28 cellular contexts compared by ENCODE assay signal in genomic region chr7:84617265-84618030, GRCh38.
DNase-seq lines count a peak whose midpoint lies in the region; ATAC-seq, FAIRE-seq and TF ChIP-seq lines count a peak whose summit lies in the region.
"Had no signal": no experiment of that assay in that cellular context is flagged by ENCODE, and none has a peak within 500 bp of the region (broad histone marks: within the 10 kb centered on the region; RNA-seq: fewer than 3 reads in every experiment).

No MANE protein-coding gene starts in this region.

- H3K9me2 ChIP-seq in SK-N-SH: no peaks in the 10 kb centered on the region

- in situ Hi-C loops in IMR-90 (cut with MboI; ENCODE audit: low sequenced_read_pairs): no loop called here

- CTCF ChIA-PET in IMR-90 (lab: Yijun Ruan, JAX) (no interaction called here), SK-N-SH (lab: Yijun Ruan, JAX) (interaction anchor here (1.9 kb wide), 1 partner anchor 30 kb away, joined by 4 read pairs; no protein-coding TSS in a partner anchor), endothelial cell of umbilical vein (lab: Charles Lee) (no interaction called here)

- H3K9me3 ChIP-seq in IMR-90 (ENCODE audit: control insufficient read depth, insufficient read depth, low read length): no peaks in the 10 kb centered on the region
- H3K9me3 ChIP-seq in SK-N-SH: no peaks in the 10 kb centered on the region
- no peaks in the 10 kb centered on the region for H3K9me3 ChIP-seq in endothelial cell of umbilical vein (replicated peaks; ENCODE audit: control insufficient read depth, insufficient read depth, low read length)
- no peaks in the 10 kb centered on the region for H3K9me3 ChIP-seq in prostate gland
- H3K9me3 ChIP-seq: A549 had no signal

- no peak for TF ChIP-seq EP300 in SK-N-SH (IDR thresholded peaks at IDR 0.05; ENCODE audit: borderline replicate concordance in 1 of 2, low read depth in 1 of 2, low read length in 1 of 2)

- H3K4ac ChIP-seq in IMR-90 (ENCODE audit: low read depth, low read length): no peak overlapping the region

- H3K4me1 ChIP-seq in IMR-90 (ENCODE audit: control insufficient read depth, insufficient read depth, low read length) (no peaks in the 10 kb centered on the region), SK-N-SH (ENCODE audit: control insufficient read depth in 1 of 2, insufficient read depth in 2 of 2, low read depth in 1 of 2, low read length in 1 of 2) (no peaks in the 10 kb centered on the region; a peak in 2 of 4 replicates), endothelial cell of umbilical vein (ENCODE audit: control insufficient read depth, extremely low read depth, insufficient read depth, low read length) (no peaks in the 10 kb centered on the region), prostate gland (replicated peaks) (no peaks in the 10 kb centered on the region)

- no peak overlapping the region for H3K14ac ChIP-seq in IMR-90 (replicated peaks; ENCODE audit: low read depth, low read length)

- H3K27me3 ChIP-seq in IMR-90 (ENCODE audit: control insufficient read depth, insufficient read depth, low read length) (no peaks in the 10 kb centered on the region), SK-N-SH (ENCODE audit: insufficient read depth) (no peaks in the 10 kb centered on the region), endothelial cell of umbilical vein (ENCODE audit: control insufficient read depth in 2 of 2, insufficient read depth in 2 of 2, low read length in 2 of 2) (no peaks in the 10 kb centered on the region), prostate gland (replicated peaks; ENCODE audit: insufficient read depth) (no peaks in the 10 kb centered on the region)

- DNase-seq in IMR-90 (no peak), SK-N-SH (no peak), endothelial cell of umbilical vein (ENCODE audit: low read depth, low spot score) (no peak), osteocyte (ENCODE audit: extremely low spot score, unreplicated experiment) (no peak), HFFc6 (no peak), NCI-H82 treated with DMSO at 0.1 percent for 48 hours (lab: John Stamatoyannopoulos, UW; ENCODE audit: unreplicated experiment) (no peak), prostate gland (ENCODE audit: low spot score) (no peak)
- DNase-seq: C1 segment of cervical spinal cord; CD4-positive, alpha-beta memory T cell; COR-L47; GDM1; GM23248; H9; MV-4-11; NCI-H1105; NCI-H1436 treated with DMSO at 0.1 percent for 48 hours; NCI-H187 treated with DMSO at 0.1 percent for 48 hours; NCI-H524 treated with DMSO at 0.1 percent for 48 hours; NCI-H774; SIG-M5; T-helper 17 cell had no signal

- H3K79me1 ChIP-seq in IMR-90 (ENCODE audit: low read depth in 1 of 2, low read length in 2 of 2): no peaks in the 10 kb centered on the region

- no peak overlapping the region for H3K27ac ChIP-seq in IMR-90 (ENCODE audit: insufficient read depth, low read length)
- no peak overlapping the region for H3K27ac ChIP-seq in SK-N-SH (ENCODE audit: low read depth in 2 of 2, low read length in 1 of 2)
- H3K27ac ChIP-seq in endothelial cell of umbilical vein (ENCODE audit: insufficient read depth, low read depth, low read length): no peak overlapping the region
- no peak overlapping the region for H3K27ac ChIP-seq in prostate gland
- H3K27ac ChIP-seq: A549, GM23248, KMS-11, SK-N-MC had no signal

- H2BK15ac ChIP-seq in IMR-90 (ENCODE audit: low read depth, low read length): no peak overlapping the region

- H2BK120ac ChIP-seq in IMR-90 (ENCODE audit: low read depth, low read length): no peak overlapping the region

- H3K9me1 ChIP-seq in IMR-90 (ENCODE audit: insufficient read depth, low read length) (no peaks in the 10 kb centered on the region), endothelial cell of umbilical vein (replicated peaks; ENCODE audit: control insufficient read depth, extremely low read depth, insufficient read depth, low read length) (peaks cover 2% of the 10 kb centered on the region)

- TF ChIP-seq RAD21 in IMR-90 (IDR thresholded peaks at IDR 0.05; ENCODE audit: low read length): no peak
- no peak for TF ChIP-seq RAD21 in SK-N-SH (IDR thresholded peaks at IDR 0.05; ENCODE audit: low read length)

- H2BK5ac ChIP-seq in IMR-90 (ENCODE audit: low read depth, low read length, poor library complexity, severe bottlenecking): no peak overlapping the region

- FAIRE-seq in endothelial cell of umbilical vein (lab: Jason Lieb, UNC): no peak
- FAIRE-seq: GM12878, GM19239 had no signal

- POLR2A ChIA-PET in IMR-90 (lab: Charles Lee; ENCODE audit: unreplicated experiment) (no interaction called here), SK-N-SH (lab: Yijun Ruan, JAX) (no interaction called here), endothelial cell of umbilical vein (lab: Charles Lee) (no interaction called here)

- no peaks in the 10 kb centered on the region for H3K27me3 Mint-ChIP-seq in osteocyte (ENCODE audit: unreplicated experiment)
- no peaks in the 10 kb centered on the region for H3K27me3 Mint-ChIP-seq in HFFc6 (ENCODE audit: insufficient read depth)
- H3K27me3 Mint-ChIP-seq: CD4-positive, alpha-beta memory T cell; IgD-negative memory B cell; T-helper 17 cell had no signal

- H2AK5ac ChIP-seq in IMR-90 (ENCODE audit: low read depth, low read length): no peak overlapping the region

- H3K23ac ChIP-seq in IMR-90 (ENCODE audit: low read depth, low read length): no peak overlapping the region

- no peak overlapping the region for H4K91ac ChIP-seq in IMR-90 (ENCODE audit: insufficient read depth, low read depth, low read length)

- H3K56ac ChIP-seq in IMR-90 (ENCODE audit: extremely low read depth, insufficient read depth, low read length): no peak overlapping the region

- H3K27ac Mint-ChIP-seq in osteocyte (ENCODE audit: unreplicated experiment) (peak overlapping the region; percentile 6), HFFc6 (no peak overlapping the region)
- H3K27ac Mint-ChIP-seq: CD4-positive, alpha-beta memory T cell; H9; IgD-negative memory B cell; T-helper 17 cell had no signal

- H2AFZ ChIP-seq in IMR-90 (replicated peaks; ENCODE audit: low read length, poor library complexity): no peak overlapping the region
- H2AFZ ChIP-seq in SK-N-SH (ENCODE audit: low read depth): no peak overlapping the region
- peak overlapping the region; percentile 21 for H2AFZ ChIP-seq in endothelial cell of umbilical vein (ENCODE audit: low read depth, low read length)
- H2AFZ ChIP-seq: GM23248 had no signal

- no peaks in the 10 kb centered on the region for H3F3A ChIP-seq in SK-N-SH (replicated peaks; ENCODE audit: insufficient read depth)

- H3K79me2 ChIP-seq in SK-N-SH (ENCODE audit: insufficient read depth) (no peaks in the 10 kb centered on the region), endothelial cell of umbilical vein (ENCODE audit: control insufficient read depth, insufficient read depth, low read length) (no peaks in the 10 kb centered on the region)

- H3K36me3 Mint-ChIP-seq in osteocyte (ENCODE audit: unreplicated experiment) (no peaks in the 10 kb centered on the region), HFFc6 (ENCODE audit: low read depth) (peaks cover 4% of the 10 kb centered on the region; the same call in 1 of the 2 replicates)
- H3K36me3 Mint-ChIP-seq: CD4-positive, alpha-beta memory T cell; IgD-negative memory B cell had no signal

- peaks cover 8% of the 10 kb centered on the region for H3K4me1 Mint-ChIP-seq in osteocyte (ENCODE audit: unreplicated experiment)
- peaks cover 28% of the 10 kb centered on the region for H3K4me1 Mint-ChIP-seq in HFFc6 (ENCODE audit: low read depth)
- H3K4me1 Mint-ChIP-seq: CD4-positive, alpha-beta memory T cell; H9; IgD-negative memory B cell; T-helper 17 cell had no signal

- H4K8ac ChIP-seq in IMR-90 (ENCODE audit: low read depth in 2 of 2, low read length in 2 of 2): no peak overlapping the region

- WGBS in IMR-90 (ENCODE audit: extremely low coverage in 2 of 2, insufficient read length in 1 of 2), 2 experiments: no CpG with 5 or more reads among the region's 4 CpGs
- 78% methylated on average over 4 of the region's 4 CpGs for WGBS in SK-N-SH (ENCODE audit: low lambda C conversion rate)
- WGBS in prostate gland: 83% methylated on average over 4 of the region's 4 CpGs

- H3K18ac ChIP-seq in IMR-90 (ENCODE audit: low read depth, low read length): no peak overlapping the region

- no peak overlapping the region for H4K5ac ChIP-seq in IMR-90 (ENCODE audit: low read depth, low read length)

- no peaks in the 10 kb centered on the region for H3K9me3 Mint-ChIP-seq in osteocyte (ENCODE audit: unreplicated experiment)
- H3K9me3 Mint-ChIP-seq in HFFc6: no peaks in the 10 kb centered on the region
- H3K9me3 Mint-ChIP-seq: H9 had no signal

- no peaks in the 10 kb centered on the region for H4K20me1 ChIP-seq in IMR-90 (ENCODE audit: insufficient read depth, low read length)
- H4K20me1 ChIP-seq in SK-N-SH (ENCODE audit: insufficient read depth): no peaks in the 10 kb centered on the region
- no peaks in the 10 kb centered on the region for H4K20me1 ChIP-seq in endothelial cell of umbilical vein (replicated peaks; ENCODE audit: control insufficient read depth, extremely low read depth, insufficient read depth, low read length)

- no peak overlapping the region for H2AK9ac ChIP-seq in IMR-90 (replicated peaks; ENCODE audit: low read depth, low read length, poor library complexity)

- intact Hi-C loops in IMR-90 (cut with micrococcal nuclease): no loop called here
- intact Hi-C loops in endothelial cell of umbilical vein (cut with micrococcal nuclease): no loop called here
- intact Hi-C loops in prostate gland (cut with DNase I): no loop called here

- TF ChIP-seq POLR2A in IMR-90 (IDR thresholded peaks at IDR 0.05; ENCODE audit: low read depth, low read length) (no peak), endothelial cell of umbilical vein (IDR thresholded peaks at IDR 0.05; ENCODE audit: low read depth, low read length) (no peak), prostate gland (IDR thresholded peaks at IDR 0.05) (no peak)

- no peak overlapping the region for H3K4me3 ChIP-seq in IMR-90 (ENCODE audit: insufficient read depth, low read depth, low read length)
- no peak overlapping the region for H3K4me3 ChIP-seq in SK-N-SH (ENCODE audit: low read depth in 2 of 2, low read length in 1 of 2)
- no peak overlapping the region for H3K4me3 ChIP-seq in endothelial cell of umbilical vein (replicated peaks in 1 of 3; ENCODE audit: insufficient read depth in 1 of 3, low read depth in 1 of 3, low read length in 3 of 3)
- no peak overlapping the region for H3K4me3 ChIP-seq in prostate gland
- H3K4me3 ChIP-seq: A549, GM12878, GM23248, SK-N-MC had no signal

- dilution Hi-C loops in IMR-90 (cut with HindIII; ENCODE audit: low sequenced_read_pairs, unreplicated experiment) (no loop called here), endothelial cell of umbilical vein (cut with MboI; ENCODE audit: extremely low pct_ligation_motif_present, low sequenced_read_pairs) (no loop called here)

- H2BK20ac ChIP-seq in IMR-90 (ENCODE audit: low read depth, low read length): 0 out of 2 replicates have a peak overlapping the region, but pooled peaks have one; percentile 35

- no peak for ATAC-seq in IMR-90 (ENCODE audit: low read depth)
- ATAC-seq: A549, GM12878, Panc1, T-helper 17 cell had no signal

- BruUV-seq in IMR-90 (replicated peaks; lab: Mats Ljungman, UMichigan): no TSS peak
- no TSS peak for BruUV-seq in endothelial cell of umbilical vein (replicated peaks; lab: Mats Ljungman, UMichigan)

- TF ChIP-seq CTCF in IMR-90 (conservative IDR thresholded peaks at IDR 0.05; ENCODE audit: low read depth, low read length) (no peak), SK-N-SH (IDR thresholded peaks at IDR 0.05) (no peak), endothelial cell of umbilical vein (IDR thresholded peaks at IDR 0.05; ENCODE audit: extremely low read depth in 1 of 2, insufficient read depth in 1 of 2, low read depth in 1 of 2, low read length in 2 of 2) (no peak), osteocyte (IDR thresholded peaks at IDR 0.05) (no peak), HFFc6 (IDR thresholded peaks at IDR 0.05) (no peak), prostate gland (IDR thresholded peaks at IDR 0.05) (no peak)

- H3K4me3 Mint-ChIP-seq in osteocyte (ENCODE audit: unreplicated experiment) (no peak overlapping the region), HFFc6 (no peak overlapping the region)
- H3K4me3 Mint-ChIP-seq: CD4-positive, alpha-beta memory T cell; H9; IgD-negative memory B cell; T-helper 17 cell had no signal

- H3K36me3 ChIP-seq in IMR-90 (ENCODE audit: control insufficient read depth, insufficient read depth, low read length): no peaks in the 10 kb centered on the region
- no peaks in the 10 kb centered on the region for H3K36me3 ChIP-seq in SK-N-SH (replicated peaks in 1 of 2; ENCODE audit: control insufficient read depth in 1 of 2, insufficient read depth in 2 of 2, low read length in 1 of 2)
- H3K36me3 ChIP-seq in endothelial cell of umbilical vein (ENCODE audit: control insufficient read depth in 2 of 2, extremely low read depth in 1 of 2, insufficient read depth in 2 of 2, low read length in 2 of 2): no peaks in the 10 kb centered on the region
- H3K36me3 ChIP-seq in prostate gland: no peaks in the 10 kb centered on the region

- H3K9ac ChIP-seq in IMR-90 (ENCODE audit: low read depth, low read length): no peak overlapping the region
- no peak overlapping the region for H3K9ac ChIP-seq in SK-N-SH
- no peak overlapping the region for H3K9ac ChIP-seq in endothelial cell of umbilical vein (replicated peaks; ENCODE audit: extremely low read depth, insufficient read depth, low read length)
- H3K9ac ChIP-seq: GM23248, KMS-11 had no signal

- H3K4me2 ChIP-seq in IMR-90 (ENCODE audit: low read depth, low read length): no peak overlapping the region
- H3K4me2 ChIP-seq in SK-N-SH: no peak overlapping the region
- H3K4me2 ChIP-seq in endothelial cell of umbilical vein (ENCODE audit: insufficient read depth, low read length): no peak overlapping the region
- H3K4me2 ChIP-seq: A549, KMS-11 had no signal
